ENCODE assay signal across 8 cellular contexts in the genomic region with DNA sequence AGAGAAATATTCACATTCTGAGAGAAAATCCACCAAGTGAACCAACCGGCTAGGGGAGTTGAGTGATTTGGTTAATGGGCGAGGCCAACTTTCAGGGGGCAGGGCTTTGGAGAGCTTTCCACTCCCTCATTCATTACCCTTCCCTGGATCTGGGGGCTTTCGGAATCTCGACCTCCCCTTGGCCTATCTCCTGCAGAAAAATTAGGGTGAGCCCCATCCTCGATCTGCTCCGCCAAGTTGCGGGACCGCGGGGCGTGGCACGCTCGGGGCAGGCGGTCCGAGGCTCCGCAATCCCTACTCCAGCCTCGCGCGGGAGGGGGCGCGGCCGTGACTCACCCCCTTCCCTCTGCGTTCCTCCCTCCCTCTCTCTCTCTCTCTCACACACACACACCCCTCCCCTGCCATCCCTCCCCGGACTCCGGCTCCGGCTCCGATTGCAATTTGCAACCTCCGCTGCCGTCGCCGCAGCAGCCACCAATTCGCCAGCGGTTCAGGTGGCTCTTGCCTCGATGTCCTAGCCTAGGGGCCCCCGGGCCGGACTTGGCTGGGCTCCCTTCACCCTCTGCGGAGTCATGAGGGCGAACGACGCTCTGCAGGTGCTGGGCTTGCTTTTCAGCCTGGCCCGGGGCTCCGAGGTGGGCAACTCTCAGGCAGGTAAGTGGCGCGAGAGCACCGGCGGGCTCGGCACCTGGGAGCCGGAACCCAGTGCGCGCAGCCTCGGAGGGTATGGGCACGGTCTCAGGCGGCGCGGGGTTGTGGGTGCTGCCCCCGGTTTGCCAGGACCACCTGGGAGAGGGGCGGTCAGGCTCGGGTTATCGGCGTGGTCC. TPM values are rescaled to one million over a fixed set of nuclear protein-coding genes. Genes with fewer than 3 reads are reported as not detected.
DNase-seq lines count a peak whose midpoint lies in the region; ATAC-seq lines count a peak whose summit lies in the region.

A gene (plus strand): TSS at position 437 of the 827 bp plus-strand sequence. CDS start 136 bp downstream, at position 573.

- peak within 1 kb of the TSS in 1 of 2 experiments; percentile 41 for H3K14ac ChIP-seq in mesenchymal stem cell (ENCODE audit: low read length in 2 of 2)

- H3K4ac ChIP-seq in mesenchymal stem cell (ENCODE audit: low read depth in 1 of 2, low read length in 2 of 2), result peak within 1 kb of the TSS in 1 of 2 experiments; percentile 56

- DNase-seq in COR-L47 (lab: John Stamatoyannopoulos, UW), result peak; percentile 56
- peak; percentile 75 for DNase-seq in HCEC 1CT
- peak; percentile 78 for DNase-seq in NCI-H510A (lab: John Stamatoyannopoulos, UW)
- peak; percentile 49 to 52 for DNase-seq in activated CD8-positive, alpha-beta memory T cell treated with anti-CD3 and anti-CD28 coated beads for 4 hours (ENCODE audit: low read depth in 2 of 2)
- DNase-seq in effector memory CD4-positive, alpha-beta T cell, result peak; percentile 47 to 59 (median 51)
- peak; percentile 87 for DNase-seq in mesenchymal stem cell
- peak; percentile 36 for DNase-seq in stimulated activated CD8-positive, alpha-beta memory T cell treated with anti-CD3 and anti-CD28 coated beads, Interleukin-12 subunit alpha, Interleukin-12 subunit beta, amount 100 ng/mL, for 1 hour (ENCODE audit: low read depth)

- no peaks in the 10 kb centered on the region for H3K36me3 ChIP-seq in effector memory CD4-positive, alpha-beta T cell (ENCODE audit: control insufficient read depth, insufficient read depth, low read length)
- H3K36me3 ChIP-seq in mesenchymal stem cell (ENCODE audit: control insufficient read depth in 1 of 2, insufficient read depth in 2 of 2, low read depth in 1 of 2, low read length in 2 of 2), result no peaks in the 10 kb centered on the region

- no peak within 1 kb of the TSS for H2BK120ac ChIP-seq in mesenchymal stem cell (ENCODE audit: low read depth, low read length)

- H4K8ac ChIP-seq in mesenchymal stem cell (ENCODE audit: low read length), result peak within 1 kb of the TSS; percentile 46

- ATAC-seq in HG03108 (IDR thresholded peaks at IDR 0.05; ENCODE audit: unreplicated experiment), result no peak

- no peak within 1 kb of the TSS for H2BK12ac ChIP-seq in mesenchymal stem cell (ENCODE audit: low read length in 2 of 2)

- no peaks in the 10 kb centered on the region for H3K79me1 ChIP-seq in mesenchymal stem cell (replicated peaks; ENCODE audit: low read length, poor library complexity, severe bottlenecking)

- peaks cover 17% of the 10 kb centered on the region for H3K4me1 ChIP-seq in effector memory CD4-positive, alpha-beta T cell (ENCODE audit: control insufficient read depth, insufficient read depth, low read length, poor library complexity, severe bottlenecking)
- H3K4me1 ChIP-seq in mesenchymal stem cell (ENCODE audit: control insufficient read depth, insufficient read depth, low read depth, low read length), result peaks cover 18% of the 10 kb centered on the region

- H3K23ac ChIP-seq in mesenchymal stem cell (ENCODE audit: low read length in 2 of 2), result peak within 1 kb of the TSS in 1 of 2 experiments; percentile 89

- peak within 1 kb of the TSS; percentile 83 for H2AFZ ChIP-seq in mesenchymal stem cell (ENCODE audit: low read depth, low read length)

- H3K27ac ChIP-seq in effector memory CD4-positive, alpha-beta T cell (ENCODE audit: insufficient read depth, low read length, poor library complexity, severe bottlenecking), result peak within 1 kb of the TSS; percentile 22
- H3K27ac ChIP-seq in mesenchymal stem cell (ENCODE audit: low read length, poor library complexity, severe bottlenecking), result peak within 1 kb of the TSS; percentile 73

- H3K18ac ChIP-seq in mesenchymal stem cell (ENCODE audit: low read depth in 1 of 2, low read length in 2 of 2), result peak within 1 kb of the TSS in 1 of 2 experiments; percentile 44

- no peak within 1 kb of the TSS for H2AK5ac ChIP-seq in mesenchymal stem cell (ENCODE audit: low read length, severe bottlenecking)

- H2BK15ac ChIP-seq in mesenchymal stem cell (ENCODE audit: low read depth, poor library complexity, severe bottlenecking), result peak within 1 kb of the TSS; percentile 20

- peak within 1 kb of the TSS; percentile 96 for H3K4me2 ChIP-seq in mesenchymal stem cell (ENCODE audit: low read length, poor library complexity, severe bottlenecking)

- peak within 1 kb of the TSS; percentile 20 for H2BK5ac ChIP-seq in mesenchymal stem cell (ENCODE audit: low read depth, low read length, poor library complexity, severe bottlenecking)

- peak within 1 kb of the TSS; percentile 79 for H3K9ac ChIP-seq in mesenchymal stem cell (ENCODE audit: low read length)

- H4K91ac ChIP-seq in mesenchymal stem cell (ENCODE audit: low read length), result no peak within 1 kb of the TSS

- no peaks in the 10 kb centered on the region for H3K9me3 ChIP-seq in effector memory CD4-positive, alpha-beta T cell (ENCODE audit: control insufficient read depth, low read length)
- H3K9me3 ChIP-seq in mesenchymal stem cell (ENCODE audit: control insufficient read depth, low read length), result no peaks in the 10 kb centered on the region

- peak within 1 kb of the TSS; percentile 66 for H3K4me3 ChIP-seq in effector memory CD4-positive, alpha-beta T cell (ENCODE audit: insufficient read depth, low read depth, low read length, poor library complexity, severe bottlenecking)
- H3K4me3 ChIP-seq in mesenchymal stem cell (ENCODE audit: insufficient read depth in 1 of 2, low read depth in 1 of 2, low read length in 2 of 2), result peak within 1 kb of the TSS; percentile 62 to 85

- WGBS in mesenchymal stem cell, result under 1% methylated on average over 54 of the region's 59 CpGs

- no peaks in the 10 kb centered on the region for H3K27me3 ChIP-seq in effector memory CD4-positive, alpha-beta T cell (replicated peaks; ENCODE audit: control insufficient read depth, insufficient read depth, low read length, poor library complexity, severe bottlenecking)
- H3K27me3 ChIP-seq in mesenchymal stem cell (ENCODE audit: control insufficient read depth in 1 of 2, insufficient read depth in 1 of 2, low read length in 2 of 2), result peaks cover 29 to 37% of the 10 kb centered on the region in 2 experiments

RNA-seq across cellular contexts. Expression of the gene that starts here (rescaled TPM):
- polyA plus RNA-seq in mesenchymal stem cell (2013, experiment 1 of 2), result 0.17 TPM
- polyA plus RNA-seq in mesenchymal stem cell (2013, experiment 2 of 2), result 0.10 TPM

Comparison
In these comparisons a context has a peak if more than half of its experiments do, and no peak if none do; other contexts are left out.
1. DNase-seq: peak in every context shown above with its lines; median percentile 87 in mesenchymal stem cell; 78 in NCI-H510A; 75 in HCEC 1CT; 56 in COR-L47; 51 in effector memory CD4-positive, alpha-beta T cell; 50 in activated CD8-positive, alpha-beta memory T cell treated with anti-CD3 and anti-CD28 coated beads for 4 hours; 36 in stimulated activated CD8-positive, alpha-beta memory T cell treated with anti-CD3 and anti-CD28 coated beads, Interleukin-12 subunit alpha, Interleukin-12 subunit beta, amount 100 ng/mL, for 1 hour.